In the genomic region with DNA sequence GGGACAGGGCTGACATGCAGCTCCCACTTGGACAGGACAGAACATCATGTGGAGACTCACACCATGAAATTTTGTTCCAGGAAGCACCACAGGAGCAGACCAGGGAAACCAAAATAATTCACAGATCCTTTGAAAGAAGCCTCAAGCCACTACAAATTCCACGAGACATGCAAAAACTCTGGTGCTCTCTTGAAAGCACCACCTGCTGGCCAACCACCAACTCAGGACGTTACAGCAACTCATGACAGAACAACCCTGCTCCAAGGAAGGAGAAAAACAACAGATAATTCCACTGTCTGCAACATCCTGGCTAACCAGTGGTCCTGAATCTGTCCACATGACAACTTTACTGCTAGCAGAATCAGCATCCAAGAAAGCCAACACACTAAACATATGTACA, we compare ENCODE assay signal across 1 cellular context.
TF ChIP-seq lines count a peak whose summit lies in the region.

No MANE protein-coding gene starts in this region.

TF ChIP-seq in H1, 55 proteins besides CTCF, POLR2A, EP300 and RAD21 (continued from another document):
- TF ChIP-seq KDM5A (IDR thresholded peaks at IDR 0.05; ENCODE audit: low read length) (no peak), TBP (IDR thresholded peaks at IDR 0.05; ENCODE audit: low read depth, low read length) (no peak), TEAD4 (IDR thresholded peaks at IDR 0.05; ENCODE audit: low read depth, low read length) (no peak), RNF2 (IDR thresholded peaks at IDR 0.05; ENCODE audit: borderline replicate concordance, low read depth, low read length, missing control alignments, poor library complexity, severe bottlenecking) (no peak), CTBP2 (IDR thresholded peaks at IDR 0.05; ENCODE audit: borderline replicate concordance, insufficient read depth, insufficient read length, low read length) (no peak), SIN3A (conservative IDR thresholded peaks at IDR 0.05 in 1 of 2, IDR thresholded peaks at IDR 0.05 in 1 of 2; ENCODE audit: low read depth in 1 of 2, low read length in 2 of 2) (no peak), SP1 (IDR thresholded peaks at IDR 0.05; ENCODE audit: low read depth, low read length) (no peak), RBBP5 (IDR thresholded peaks at IDR 0.05; ENCODE audit: borderline replicate concordance, low read depth, low read length) (no peak), SAP30 (IDR thresholded peaks at IDR 0.05; ENCODE audit: insufficient read depth, insufficient replicate concordance, low read length) (no peak), GTF2F1 (IDR thresholded peaks at IDR 0.05; ENCODE audit: borderline replicate concordance, low read depth, low read length) (no peak), SUZ12 (IDR thresholded peaks at IDR 0.05; ENCODE audit: low read length) (no peak), HDAC6 (IDR thresholded peaks at IDR 0.05; ENCODE audit: low read depth, low read length) (no peak), RFX5 (IDR thresholded peaks at IDR 0.05; ENCODE audit: borderline replicate concordance, low read depth, low read length) (no peak), BRCA1 (IDR thresholded peaks at IDR 0.05; ENCODE audit: low read depth, low read length) (no peak)
